Comparison of ENCODE assay signal across 22 cellular contexts in the genomic region with DNA sequence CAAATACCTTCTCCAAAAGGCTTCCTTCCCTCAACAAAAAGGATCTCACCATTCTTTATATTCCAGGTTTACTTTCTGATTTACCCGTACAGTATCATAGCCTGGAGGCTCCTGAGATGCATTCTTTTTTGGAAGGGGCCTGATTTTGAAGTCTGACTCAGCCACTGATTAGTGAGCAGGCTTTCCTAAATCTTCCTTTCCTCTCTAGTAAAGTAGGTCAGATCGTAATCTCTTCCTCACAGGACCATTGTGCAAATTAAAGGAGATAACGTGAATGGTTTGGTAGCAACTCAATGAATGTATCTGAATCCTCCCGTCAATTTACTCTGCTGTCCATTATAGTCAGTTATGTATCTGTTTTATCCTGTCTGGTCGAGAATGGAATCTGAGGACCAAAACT.
A peak's percentile ranks its signal among the peaks of the same experiment; 100 is the strongest.
DNase-seq lines count a peak whose midpoint lies in the region; ATAC-seq and TF ChIP-seq lines count a peak whose summit lies in the region.
"Had no signal": no experiment of that assay in that cellular context is flagged by ENCODE, and none has a peak within 500 bp of the region (broad histone marks: within the 10 kb centered on the region; RNA-seq: fewer than 3 reads in every experiment).

No MANE protein-coding gene starts in this region.

- H3K27me3 ChIP-seq in SJCRH30 (no peaks in the 10 kb centered on the region), WERI-Rb-1 (ENCODE audit: insufficient read depth, low read depth, severe bottlenecking) (no peaks in the 10 kb centered on the region)
- H3K27me3 ChIP-seq: BE2C had no signal

- H3K4me3 Mint-ChIP-seq in activated CD4-positive, alpha-beta memory T cell treated with anti-CD3 and anti-CD28 coated beads, Interleukin-2, amount 10 ng/mL, durations not matched to agents 7 days and 5 days: no peak overlapping the region
- H3K4me3 Mint-ChIP-seq: CD4-positive, CD25-positive, alpha-beta regulatory T cell; CD8-positive, alpha-beta memory T cell; HFFc6 had no signal

- no peaks in the 10 kb centered on the region for H3K4me1 Mint-ChIP-seq in activated CD4-positive, alpha-beta memory T cell treated with anti-CD3 and anti-CD28 coated beads, Interleukin-2, amount 10 ng/mL, durations not matched to agents 7 days and 5 days
- H3K4me1 Mint-ChIP-seq: CD4-positive, CD25-positive, alpha-beta regulatory T cell; CD8-positive, alpha-beta memory T cell had no signal

- H3K36me3 ChIP-seq in SJCRH30 (no peaks in the 10 kb centered on the region), WERI-Rb-1 (no peaks in the 10 kb centered on the region)
- H3K36me3 ChIP-seq: BE2C had no signal

- peaks cover 5% of the 10 kb centered on the region; the same call in 1 of the 2 replicates for H3K9me3 ChIP-seq in SJCRH30 (replicated peaks)
- peaks cover 3% of the 10 kb centered on the region for H3K9me3 ChIP-seq in WERI-Rb-1 (ENCODE audit: severe bottlenecking)
- H3K9me3 ChIP-seq: BE2C had no signal

- H3K27ac ChIP-seq in SJCRH30: peak overlapping the region; percentile 75
- peak overlapping the region; percentile 66 for H3K27ac ChIP-seq in WERI-Rb-1

- no peak overlapping the region for H3K27ac Mint-ChIP-seq in activated CD4-positive, alpha-beta memory T cell treated with anti-CD3 and anti-CD28 coated beads, Interleukin-2, amount 10 ng/mL, durations not matched to agents 7 days and 5 days
- H3K27ac Mint-ChIP-seq: CD4-positive, CD25-positive, alpha-beta regulatory T cell; CD8-positive, alpha-beta memory T cell; HFFc6 had no signal

- no peaks in the 10 kb centered on the region for H3K27me3 Mint-ChIP-seq in activated CD4-positive, alpha-beta memory T cell treated with anti-CD3 and anti-CD28 coated beads, Interleukin-2, amount 10 ng/mL, durations not matched to agents 7 days and 5 days
- H3K27me3 Mint-ChIP-seq: CD4-positive, CD25-positive, alpha-beta regulatory T cell; CD8-positive, alpha-beta memory T cell had no signal

- DNase-seq in NCI-H82 (lab: John Stamatoyannopoulos, UW) (peak; percentile 62), SJCRH30 (peak in 1 of 2 experiments; percentile 54), WERI-Rb-1 (peak; percentile 9), posterior cingulate gyrus (no peak), GM03348 (ENCODE audit: low spot score) (no peak)
- DNase-seq in activated CD4-positive, alpha-beta memory T cell treated with anti-CD3 and anti-CD28 coated beads, Interleukin-2, amount 10 ng/mL, durations not matched to agents 7 days and 5 days: no peak
- DNase-seq: ACHN; BE2C; C1 segment of cervical spinal cord; CD4-positive, CD25-positive, alpha-beta regulatory T cell; CD8-positive, alpha-beta memory T cell; COR-L47; DMS 273 treated with DMSO at 0.1 percent for 48 hours; DMS53; DND-41; EL; GOT3; H7; HFFc6; IMR-90 had no signal

- no peak overlapping the region for H3K4me3 ChIP-seq in SJCRH30
- H3K4me3 ChIP-seq in WERI-Rb-1 (ENCODE audit: low read depth, low read length): no peak overlapping the region

- intact Hi-C loops in posterior cingulate gyrus (cut with DNase I): no loop called here

- POLR2A ChIA-PET in activated CD4-positive, alpha-beta memory T cell treated with anti-CD3 and anti-CD28 coated beads, Interleukin-2, amount 10 ng/mL, durations not matched to agents 7 days and 5 days (lab: Charles Lee): no interaction called here

- no peaks in the 10 kb centered on the region for H3K9me3 Mint-ChIP-seq in activated CD4-positive, alpha-beta memory T cell treated with anti-CD3 and anti-CD28 coated beads, Interleukin-2, amount 10 ng/mL, durations not matched to agents 7 days and 5 days

- CTCF ChIA-PET in activated CD4-positive, alpha-beta memory T cell treated with anti-CD3 and anti-CD28 coated beads, Interleukin-2, amount 10 ng/mL, durations not matched to agents 7 days and 5 days (lab: Charles Lee): no interaction called here

- no peaks in the 10 kb centered on the region for H3K36me3 Mint-ChIP-seq in activated CD4-positive, alpha-beta memory T cell treated with anti-CD3 and anti-CD28 coated beads, Interleukin-2, amount 10 ng/mL, durations not matched to agents 7 days and 5 days (ENCODE audit: low read depth)
- H3K36me3 Mint-ChIP-seq: CD4-positive, CD25-positive, alpha-beta regulatory T cell; CD8-positive, alpha-beta memory T cell had no signal

- ATAC-seq in GM21619 (IDR thresholded peaks at IDR 0.05; ENCODE audit: unreplicated experiment): no peak
- ATAC-seq: HCT116 had no signal

- H3K4me1 ChIP-seq in SJCRH30: peaks cover 46% of the 10 kb centered on the region
- H3K4me1 ChIP-seq: BE2C had no signal

- TF ChIP-seq CTCF in WERI-Rb-1 (IDR thresholded peaks at IDR 0.05; ENCODE audit: low read depth, low read length): no peak

Comparison
In these comparisons a context has a peak if more than half of its experiments do, and no peak if none do; other contexts are left out.
1. DNase-seq: peak in NCI-H82 (single experiment) and WERI-Rb-1 (single experiment); none in posterior cingulate gyrus (0 of 10), activated CD4-positive, alpha-beta memory T cell treated with anti-CD3 and anti-CD28 coated beads, Interleukin-2, amount 10 ng/mL, durations not matched to agents 7 days and 5 days (single experiment) and GM03348 (single experiment).